In genomic region chr20:64080813-64081619, GRCh38 we compare ENCODE assay signal across 10 cellular contexts. TPM values are rescaled to one million over a fixed set of nuclear protein-coding genes. Genes with fewer than 3 reads are reported as not detected.
A peak's percentile ranks its signal among the peaks of the same experiment; 100 is the strongest.
DNase-seq lines count a peak whose midpoint lies in the region; ATAC-seq and TF ChIP-seq lines count a peak whose summit lies in the region.
"Had no signal": no experiment of that assay in that cellular context is flagged by ENCODE, and none has a peak within 500 bp of the region (broad histone marks: within the 10 kb centered on the region; RNA-seq: fewer than 3 reads in every experiment).

No MANE protein-coding gene starts in this region.

- H2AFZ ChIP-seq in mammary epithelial cell (ENCODE audit: low read depth, low read length) (no peak overlapping the region), trophoblast cell (ENCODE audit: insufficient read depth, low read length, poor library complexity) (no peak overlapping the region)

- H3K27ac ChIP-seq in mammary epithelial cell (ENCODE audit: insufficient read depth, low read depth, low read length) = no peak overlapping the region
- no peak overlapping the region for H3K27ac ChIP-seq in iPS-20b (ENCODE audit: low read length)
- peak overlapping the region; percentile 37 for H3K27ac ChIP-seq in thymus (ENCODE audit: low read depth)
- H3K27ac ChIP-seq in trophoblast cell (ENCODE audit: low read depth, low read length) = no peak overlapping the region

- no peak overlapping the region for H4K8ac ChIP-seq in trophoblast cell (ENCODE audit: low read depth, low read length)

- in situ Hi-C loops in mammary epithelial cell (cut with MboI; ENCODE audit: low sequenced_read_pairs in 2 of 2) = no loop called here

- H3K27ac Mint-ChIP-seq in MCF 10A (ENCODE audit: low read depth, unreplicated experiment) (no peak overlapping the region), WTC11 (no peak overlapping the region)

- dilution Hi-C loops in mammary epithelial cell (cut with HindIII; ENCODE audit: low sequenced_read_pairs) = no loop called here

- H3K4me3 Mint-ChIP-seq in MCF 10A (ENCODE audit: unreplicated experiment) = peak overlapping the region; percentile 60
- H3K4me3 Mint-ChIP-seq in WTC11 = peak overlapping the region; percentile 80

- no peaks in the 10 kb centered on the region for H4K20me1 ChIP-seq in mammary epithelial cell (ENCODE audit: insufficient read depth, low read length)

- H2BK5ac ChIP-seq in trophoblast cell (ENCODE audit: low read depth, low read length, poor library complexity) = no peak overlapping the region

- H3K4ac ChIP-seq in trophoblast cell (ENCODE audit: low read depth, low read length) = no peak overlapping the region

- no peaks in the 10 kb centered on the region for H3K9me3 Mint-ChIP-seq in MCF 10A (ENCODE audit: unreplicated experiment)
- H3K9me3 Mint-ChIP-seq in WTC11 = no peaks in the 10 kb centered on the region

- H3K27me3 Mint-ChIP-seq in MCF 10A (ENCODE audit: insufficient read depth, unreplicated experiment) (no peaks in the 10 kb centered on the region), WTC11 (ENCODE audit: low read depth) (peaks cover 50% of the 10 kb centered on the region)

- no peak for TF ChIP-seq CTCF in MCF 10A (IDR thresholded peaks at IDR 0.05; ENCODE audit: unreplicated experiment)
- no peak for TF ChIP-seq CTCF in mammary epithelial cell (conservative IDR thresholded peaks at IDR 0.05 in 1 of 2, IDR thresholded peaks at IDR 0.05 in 1 of 2; ENCODE audit: extremely low read depth in 1 of 2, insufficient read depth in 1 of 2, low read depth in 1 of 2, low read length in 2 of 2)
- no peak for TF ChIP-seq CTCF in WTC11 (IDR thresholded peaks at IDR 0.05)

- ATAC-seq in WTC11 (no peak), HG02870 (IDR thresholded peaks at IDR 0.05; ENCODE audit: unreplicated experiment) (no peak)

- no TSS peak for BruUV-seq in MCF 10A (replicated peaks; lab: Mats Ljungman, UMichigan)
- no TSS peak for BruUV-seq in mammary epithelial cell (replicated peaks; lab: Mats Ljungman, UMichigan)

- H3K4me1 Mint-ChIP-seq in MCF 10A (ENCODE audit: insufficient read depth, unreplicated experiment) (peaks cover 8% of the 10 kb centered on the region), WTC11 (peaks cover 30% of the 10 kb centered on the region)

- WGBS in mammary epithelial cell (ENCODE audit: low coverage, missing lambda C conversion rate) = 88% methylated on average over 11 of the region's 17 CpGs
- WGBS in thymus = 91% methylated on average over 17 of the region's 17 CpGs
- WGBS in trophoblast cell (ENCODE audit: extremely low coverage, insufficient coverage, insufficient read length) = no CpG with 5 or more reads among the region's 17 CpGs

- intact Hi-C loops in MCF 10A (cut with micrococcal nuclease) (no loop called here), mammary epithelial cell (cut with micrococcal nuclease) (no loop called here)

- H3K79me2 ChIP-seq in mammary epithelial cell (ENCODE audit: insufficient read depth, low read length) (peaks cover 8% of the 10 kb centered on the region), trophoblast cell (ENCODE audit: control insufficient read depth, insufficient read depth, low read length, poor library complexity) (peaks cover 10% of the 10 kb centered on the region)

- H3K9me3 ChIP-seq in mammary epithelial cell (replicated peaks; ENCODE audit: insufficient read depth, low read length) (no peaks in the 10 kb centered on the region), iPS-20b (ENCODE audit: insufficient read depth, low read depth, low read length) (no peaks in the 10 kb centered on the region), thymus (ENCODE audit: control insufficient read depth) (peaks cover 1% of the 10 kb centered on the region), trophoblast cell (ENCODE audit: insufficient read depth, low read depth, low read length) (no peaks in the 10 kb centered on the region)
- H3K9me3 ChIP-seq: right lobe of liver had no signal

- H2BK120ac ChIP-seq in trophoblast cell (ENCODE audit: insufficient read depth, low read length, poor library complexity) = no peak overlapping the region

- H4K12ac ChIP-seq in trophoblast cell (ENCODE audit: low read depth, low read length) = no peak overlapping the region

- peaks cover 11% of the 10 kb centered on the region for H3K79me1 ChIP-seq in trophoblast cell (ENCODE audit: low read length)

- H3K4me3 ChIP-seq in mammary epithelial cell (replicated peaks in 1 of 3; ENCODE audit: insufficient read depth in 1 of 3, low read depth in 2 of 3, low read length in 3 of 3) (no peak overlapping the region), iPS-20b (ENCODE audit: low read length) (peak overlapping the region; percentile 68; the same call in 1 of the 2 replicates), thymus (ENCODE audit: low read length) (no peak overlapping the region), trophoblast cell (ENCODE audit: low read depth, low read length) (no peak overlapping the region)

- DNase-seq in MCF 10A (ENCODE audit: unreplicated experiment) (no peak), mammary epithelial cell (no peak), WTC11 (ENCODE audit: low spot score) (no peak), trophoblast cell (no peak), AG08395 (ENCODE audit: low spot score) (no peak)
- DNase-seq: activated CD4-positive, alpha-beta T cell treated with anti-CD3 and anti-CD28 coated beads, Interleukin-2, amount 50 U/mL, for 48 hours had no signal

- H3K36me3 ChIP-seq in mammary epithelial cell (ENCODE audit: insufficient read depth, low read length) (no peaks in the 10 kb centered on the region), iPS-20b (ENCODE audit: insufficient read depth, low read depth, low read length) (no peaks in the 10 kb centered on the region), thymus (ENCODE audit: control insufficient read depth, insufficient read depth) (peaks cover 5% of the 10 kb centered on the region), trophoblast cell (ENCODE audit: control insufficient read depth in 1 of 2, insufficient read depth in 2 of 2, low read length in 2 of 2) (no peaks in the 10 kb centered on the region)
- H3K36me3 ChIP-seq: right lobe of liver had no signal

- no peak overlapping the region for H3K14ac ChIP-seq in trophoblast cell (ENCODE audit: low read length)

- H2AK5ac ChIP-seq in trophoblast cell (ENCODE audit: low read length) = no peak overlapping the region

- CTCF ChIA-PET in MCF 10A (lab: Yijun Ruan, JAX) = interaction anchor here (0.5 to 8.9 kb wide), 7 partner anchors 11 to 554 kb away, joined by 4 to 93 read pairs (median 6); no protein-coding TSS in a partner anchor
- CTCF ChIA-PET in mammary epithelial cell (lab: Charles Lee; ENCODE audit: low non-redundant PET) = no interaction called here
- CTCF ChIA-PET in WTC11 (lab: Charles Lee) = interaction anchor here (1.1 to 4.2 kb wide), 9 partner anchors 11 to 295 kb away, joined by 3 to 119 read pairs (median 12); partner anchors contain the start of genes PRPF6 and SAMD10

- H3K36me3 Mint-ChIP-seq in MCF 10A (ENCODE audit: insufficient read depth, unreplicated experiment) (peaks cover 6% of the 10 kb centered on the region), WTC11 (no peaks in the 10 kb centered on the region)

- no peak overlapping the region for H3K18ac ChIP-seq in trophoblast cell (ENCODE audit: low read length)

- POLR2A ChIA-PET in MCF 10A (lab: Yijun Ruan, JAX) = interaction anchor here (0.8 to 1.3 kb wide), 2 partner anchors 141 to 175 kb away, joined by 5 to 6 read pairs; no protein-coding TSS in a partner anchor
- POLR2A ChIA-PET in WTC11 (lab: Charles Lee) = interaction anchor here (1.1 kb wide), 1 partner anchor 15 kb away, joined by 4 read pairs; no protein-coding TSS in a partner anchor

- no peak overlapping the region for H2BK12ac ChIP-seq in trophoblast cell (ENCODE audit: low read length)

- H4K91ac ChIP-seq in trophoblast cell (ENCODE audit: low read depth, low read length) = no peak overlapping the region

- no peak overlapping the region for H3K23ac ChIP-seq in trophoblast cell (ENCODE audit: low read length)

- H3K27me3 ChIP-seq in mammary epithelial cell (ENCODE audit: insufficient read depth, low read length) (peaks cover 7% of the 10 kb centered on the region), iPS-20b (ENCODE audit: insufficient read depth, low read length) (peaks cover 59% of the 10 kb centered on the region), thymus (ENCODE audit: control insufficient read depth, insufficient read depth) (peaks cover 34% of the 10 kb centered on the region), trophoblast cell (ENCODE audit: insufficient read depth, low read length) (peaks cover 28% of the 10 kb centered on the region)

- H3K9ac ChIP-seq in mammary epithelial cell (ENCODE audit: insufficient read depth, low read length) (no peak overlapping the region), iPS-20b (ENCODE audit: low read depth, low read length) (no peak overlapping the region), trophoblast cell (ENCODE audit: low read length) (no peak overlapping the region)

- H3K4me1 ChIP-seq in mammary epithelial cell (ENCODE audit: insufficient read depth, low read length) (peaks cover 25% of the 10 kb centered on the region), iPS-20b (ENCODE audit: insufficient read depth, low read length) (peaks cover 11% of the 10 kb centered on the region), thymus (ENCODE audit: control insufficient read depth, insufficient read depth, low read length) (peaks cover 43% of the 10 kb centered on the region), trophoblast cell (ENCODE audit: control insufficient read depth in 1 of 2, insufficient read depth in 2 of 2, low read length in 2 of 2) (peaks cover 14 to 25% of the 10 kb centered on the region in 2 experiments)

- H3K4me2 ChIP-seq in mammary epithelial cell (ENCODE audit: insufficient read depth, low read depth, low read length) = no peak overlapping the region
- H3K4me2 ChIP-seq in trophoblast cell (ENCODE audit: low read length) = no peak overlapping the region

RNA-seq across cellular contexts. Expression of gene OPRL1, which starts 1.1 kb away (rescaled TPM):
- total RNA-seq in MCF 10A (2022) (0.12 and 0.15 TPM in 2 replicates), mammary epithelial cell (under 1 TPM; 0.38 to 0.50 TPM), WTC11 (2021) (1.7 to 2.2 TPM (median 2.0 TPM) in 3 replicates)
- polyA plus RNA-seq in mammary epithelial cell (0.24 TPM), thymus (1.1 TPM)
- polyA minus RNA-seq in mammary epithelial cell = 0.21 TPM
- 1.1 and 1.4 TPM in 2 replicates for polyA plus RNA-seq in trophoblast cell (2013)

RNA-seq across cellular contexts. Expression of gene RGS19, which starts 1.7 kb away (rescaled TPM):
- total RNA-seq in MCF 10A (2022) (8.2 and 8.8 TPM in 2 replicates), mammary epithelial cell (10 to 100 TPM in 1 of 2 donors, 1 to 10 TPM in 1; 9.5 to 15.9 TPM), WTC11 (2021) (13.8 to 15.9 TPM (median 15.1 TPM) in 3 replicates)
- polyA plus RNA-seq in mammary epithelial cell (13.9 TPM), thymus (27.2 TPM)
- 8.8 TPM for polyA minus RNA-seq in mammary epithelial cell
- 7.5 and 8.3 TPM in 2 replicates for polyA plus RNA-seq in trophoblast cell (2013)

RNA-seq across cellular contexts. Expression of gene LKAAEAR1, which starts 3.2 kb away (rescaled TPM):
- total RNA-seq in MCF 10A (2022) (not detected in 2 replicates), mammary epithelial cell (under 1 TPM in 1 of 2 donors, not detected in 1; 0.33 TPM), WTC11 (2021) (0.53 to 1.7 TPM (median 0.73 TPM) in 3 replicates)
- polyA plus RNA-seq in mammary epithelial cell (0.15 TPM), thymus (0.14 TPM)
- not detected for polyA minus RNA-seq in mammary epithelial cell
- not detected in 2 replicates for polyA plus RNA-seq in trophoblast cell (2013)
- total RNA-seq: right lobe of liver had no signal

RNA-seq across cellular contexts. Expression of gene TCEA2, which starts 18.0 kb away (rescaled TPM):
- total RNA-seq in MCF 10A (2022) (30.8 and 39.7 TPM in 2 replicates), mammary epithelial cell (10 to 100 TPM; 15.7 to 37.9 TPM), WTC11 (2021) (55.8 to 63.6 TPM (median 63.5 TPM) in 3 replicates)
- polyA plus RNA-seq in mammary epithelial cell (15.6 TPM), thymus (53.2 TPM)
- polyA minus RNA-seq in mammary epithelial cell = 26.4 TPM
- 55.8 and 60.4 TPM in 2 replicates for polyA plus RNA-seq in trophoblast cell (2013)

RNA-seq across cellular contexts. Expression of gene NPBWR2, which starts 26.3 kb away (rescaled TPM):
- total RNA-seq in MCF 10A (2022) (not detected in 2 replicates), mammary epithelial cell (not detected), WTC11 (2021) (not detected in 3 replicates)
- polyA plus RNA-seq in mammary epithelial cell (not detected), thymus (0.02 TPM)
- polyA minus RNA-seq in mammary epithelial cell = not detected
- not detected in 2 replicates for polyA plus RNA-seq in trophoblast cell (2013)
- total RNA-seq: right lobe of liver had no signal
